Comparison of ENCODE assay signal across 19 cellular contexts in the genomic region with DNA sequence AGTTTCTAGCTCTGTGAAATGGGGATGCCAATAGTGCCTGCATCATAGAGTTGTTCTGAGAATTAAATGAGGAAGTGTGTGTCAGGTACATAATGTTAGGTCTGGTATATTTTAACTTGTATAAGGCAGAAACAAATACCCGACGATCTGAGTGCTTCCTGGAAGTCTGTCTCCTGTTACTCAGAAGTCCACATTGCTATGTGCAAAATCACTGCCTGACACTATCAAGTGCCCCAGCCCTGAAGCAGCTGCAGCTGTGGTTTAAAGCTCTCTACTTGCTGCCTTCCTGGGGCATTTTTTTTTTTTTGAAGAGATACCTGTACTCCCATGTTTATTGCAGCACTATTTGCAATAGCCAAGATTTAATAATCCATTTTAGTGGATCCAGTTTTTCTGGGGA.
A peak's percentile ranks its signal among the peaks of the same experiment; 100 is the strongest.
DNase-seq lines count a peak whose midpoint lies in the region; ATAC-seq and TF ChIP-seq lines count a peak whose summit lies in the region.
"Had no signal": no experiment of that assay in that cellular context is flagged by ENCODE, and none has a peak within 500 bp of the region (broad histone marks: within the 10 kb centered on the region; RNA-seq: fewer than 3 reads in every experiment).

No MANE protein-coding gene starts in this region.

- no peak for TF ChIP-seq RAD21 in IMR-90 (IDR thresholded peaks at IDR 0.05; ENCODE audit: low read length)

- H3K9ac ChIP-seq in IMR-90 (ENCODE audit: low read depth, low read length): no peak overlapping the region

- TF ChIP-seq POLR2A in IMR-90 (IDR thresholded peaks at IDR 0.05; ENCODE audit: low read depth, low read length): no peak

- H2BK5ac ChIP-seq in IMR-90 (ENCODE audit: low read depth, low read length, poor library complexity, severe bottlenecking): no peak overlapping the region

- H2AK5ac ChIP-seq in IMR-90 (ENCODE audit: low read depth, low read length): no peak overlapping the region

- no peak overlapping the region for H3K14ac ChIP-seq in IMR-90 (replicated peaks; ENCODE audit: low read depth, low read length)

- H4K8ac ChIP-seq in IMR-90 (ENCODE audit: low read depth in 2 of 2, low read length in 2 of 2): no peak overlapping the region

- no peaks in the 10 kb centered on the region for H3K79me1 ChIP-seq in IMR-90 (ENCODE audit: low read depth in 1 of 2, low read length in 2 of 2)

- no peaks in the 10 kb centered on the region for H3K9me3 ChIP-seq in IMR-90 (ENCODE audit: control insufficient read depth, insufficient read depth, low read length)

- no peaks in the 10 kb centered on the region for H3K4me1 ChIP-seq in IMR-90 (ENCODE audit: control insufficient read depth, insufficient read depth, low read length)

- no peak overlapping the region for H3K23ac ChIP-seq in IMR-90 (ENCODE audit: low read depth, low read length)

- H3K18ac ChIP-seq in IMR-90 (ENCODE audit: low read depth, low read length): no peak overlapping the region

- no peak overlapping the region for H3K4me2 ChIP-seq in IMR-90 (ENCODE audit: low read depth, low read length)

- no peak overlapping the region for H3K4ac ChIP-seq in IMR-90 (ENCODE audit: low read depth, low read length)

- H2AFZ ChIP-seq in IMR-90 (replicated peaks; ENCODE audit: low read length, poor library complexity): no peak overlapping the region

- no peak overlapping the region for H2AK9ac ChIP-seq in IMR-90 (replicated peaks; ENCODE audit: low read depth, low read length, poor library complexity)

- no peaks in the 10 kb centered on the region for H4K20me1 ChIP-seq in IMR-90 (ENCODE audit: insufficient read depth, low read length)

- CTCF ChIA-PET in activated CD8-positive, alpha-beta memory T cell treated with anti-CD3 and anti-CD28 coated beads, Interleukin-2, amount 10 ng/mL, durations not matched to agents 7 days and 5 days (lab: Charles Lee): no interaction called here
- CTCF ChIA-PET in IMR-90 (lab: Yijun Ruan, JAX): interaction anchor here (1.1 kb wide), 1 partner anchor 16 kb away, joined by 3 read pairs; no protein-coding TSS in a partner anchor

- H3K4me3 Mint-ChIP-seq in activated CD8-positive, alpha-beta memory T cell treated with anti-CD3 and anti-CD28 coated beads, Interleukin-2, amount 10 ng/mL, durations not matched to agents 7 days and 5 days: no peak overlapping the region
- H3K4me3 Mint-ChIP-seq: B cell had no signal

- POLR2A ChIA-PET in IMR-90 (lab: Charles Lee; ENCODE audit: unreplicated experiment): no interaction called here

- BruUV-seq in IMR-90 (replicated peaks; lab: Mats Ljungman, UMichigan): no TSS peak

- WGBS in IMR-90 (ENCODE audit: extremely low coverage in 2 of 2, insufficient read length in 1 of 2), 2 experiments: 30% methylated on average over 2 of the region's 2 CpGs; no CpG with 5 or more reads in 1 of the 2 experiments

- H2BK20ac ChIP-seq in IMR-90 (ENCODE audit: low read depth, low read length): no peak overlapping the region

- TF ChIP-seq CTCF in IMR-90 (conservative IDR thresholded peaks at IDR 0.05; ENCODE audit: low read depth, low read length): no peak
- no peak for TF ChIP-seq CTCF in epithelial cell of esophagus (IDR thresholded peaks at IDR 0.05; ENCODE audit: insufficient read depth, low read depth, low read length, missing control alignments)

- intact Hi-C loops in IMR-90 (cut with micrococcal nuclease): no loop called here

- H2BK120ac ChIP-seq in IMR-90 (ENCODE audit: low read depth, low read length): no peak overlapping the region

- dilution Hi-C loops in IMR-90 (cut with HindIII; ENCODE audit: low sequenced_read_pairs, unreplicated experiment): no loop called here

- H3K9me3 Mint-ChIP-seq in activated CD8-positive, alpha-beta memory T cell treated with anti-CD3 and anti-CD28 coated beads, Interleukin-2, amount 10 ng/mL, durations not matched to agents 7 days and 5 days (ENCODE audit: low read depth): peaks cover 2% of the 10 kb centered on the region
- peaks cover 0 to 23% of the 10 kb centered on the region in 2 donors for H3K9me3 Mint-ChIP-seq in activated naive CD4-positive, alpha-beta T cell treated with anti-CD3 and anti-CD28 coated beads, Interleukin-2, amount 50 U/mL, for 72 hours

- no peak overlapping the region for H4K5ac ChIP-seq in IMR-90 (ENCODE audit: low read depth, low read length)

- H3K9me1 ChIP-seq in IMR-90 (ENCODE audit: insufficient read depth, low read length): no peaks in the 10 kb centered on the region

- no peak overlapping the region for H3K4me3 ChIP-seq in IMR-90 (ENCODE audit: insufficient read depth, low read depth, low read length)
- H3K4me3 ChIP-seq in epithelial cell of esophagus (ENCODE audit: low read length): no peak overlapping the region
- H3K4me3 ChIP-seq: SJSA1 had no signal

- peak; percentile 25 for DNase-seq in activated CD8-positive, alpha-beta memory T cell treated with anti-CD3 and anti-CD28 coated beads, Interleukin-2, amount 10 ng/mL, durations not matched to agents 7 days and 5 days
- DNase-seq in activated CD8-positive, alpha-beta memory T cell treated with anti-CD3 and anti-CD28 coated beads for 24 hours: no peak
- DNase-seq in IMR-90 (peak; percentile 37), epithelial cell of esophagus (ENCODE audit: low read depth) (peak; percentile 63), myocyte (ENCODE audit: low read depth) (peak; percentile 79), AG08395 (ENCODE audit: low spot score) (no peak)
- no peak for DNase-seq in activated naive CD4-positive, alpha-beta T cell treated with anti-CD3 and anti-CD28 coated beads, Interleukin-2, amount 50 U/mL, for 72 hours (ENCODE audit: low spot score in 2 of 2)
- DNase-seq: DMS79 treated with DMSO at 0.1 percent for 48 hours, HCEC 1CT, KG1, MV-4-11, NCI-H187 treated with DMSO at 0.1 percent for 48 hours, NCI-H226, NCI-H524 had no signal

- no peaks in the 10 kb centered on the region for H3K36me3 ChIP-seq in IMR-90 (ENCODE audit: control insufficient read depth, insufficient read depth, low read length)
- H3K36me3 ChIP-seq: SJSA1 had no signal

- no peak overlapping the region for H3K56ac ChIP-seq in IMR-90 (ENCODE audit: extremely low read depth, insufficient read depth, low read length)

- H3K27ac ChIP-seq in IMR-90 (ENCODE audit: insufficient read depth, low read length): no peak overlapping the region
- H3K27ac ChIP-seq: 22Rv1, SJSA1 had no signal

- H3K27me3 Mint-ChIP-seq in activated CD8-positive, alpha-beta memory T cell treated with anti-CD3 and anti-CD28 coated beads, Interleukin-2, amount 10 ng/mL, durations not matched to agents 7 days and 5 days: no peaks in the 10 kb centered on the region

- in situ Hi-C loops in IMR-90 (cut with MboI; ENCODE audit: low sequenced_read_pairs): no loop called here

- H3K27me3 ChIP-seq in IMR-90 (ENCODE audit: control insufficient read depth, insufficient read depth, low read length): peaks cover 2% of the 10 kb centered on the region; the same call in 1 of the 2 replicates
- H3K27me3 ChIP-seq: SJSA1 had no signal

- H3K36me3 Mint-ChIP-seq in activated CD8-positive, alpha-beta memory T cell treated with anti-CD3 and anti-CD28 coated beads, Interleukin-2, amount 10 ng/mL, durations not matched to agents 7 days and 5 days: no peaks in the 10 kb centered on the region
- H3K36me3 Mint-ChIP-seq in activated naive CD4-positive, alpha-beta T cell treated with anti-CD3 and anti-CD28 coated beads, Interleukin-2, amount 50 U/mL, for 72 hours: peaks cover 5 to 9% of the 10 kb centered on the region in 2 donors

- no peaks in the 10 kb centered on the region for H3K4me1 Mint-ChIP-seq in activated CD8-positive, alpha-beta memory T cell treated with anti-CD3 and anti-CD28 coated beads, Interleukin-2, amount 10 ng/mL, durations not matched to agents 7 days and 5 days
- H3K4me1 Mint-ChIP-seq: B cell had no signal

- no peak overlapping the region for H4K91ac ChIP-seq in IMR-90 (ENCODE audit: insufficient read depth, low read depth, low read length)

- no peak overlapping the region for H2BK15ac ChIP-seq in IMR-90 (ENCODE audit: low read depth, low read length)

- no peak for ATAC-seq in activated CD8-positive, alpha-beta memory T cell treated with anti-CD3 and anti-CD28 coated beads, Interleukin-2, amount 10 ng/mL, durations not matched to agents 7 days and 5 days
- ATAC-seq in IMR-90 (ENCODE audit: low read depth) (no peak), HG03521 (IDR thresholded peaks at IDR 0.05; ENCODE audit: unreplicated experiment) (no peak)
- no peak for ATAC-seq in activated naive CD4-positive, alpha-beta T cell treated with anti-CD3 and anti-CD28 coated beads, Interleukin-2, amount 50 U/mL, for 72 hours
- ATAC-seq: Panc1 had no signal

- no peak overlapping the region for H3K27ac Mint-ChIP-seq in activated CD8-positive, alpha-beta memory T cell treated with anti-CD3 and anti-CD28 coated beads, Interleukin-2, amount 10 ng/mL, durations not matched to agents 7 days and 5 days
- H3K27ac Mint-ChIP-seq in activated naive CD4-positive, alpha-beta T cell treated with anti-CD3 and anti-CD28 coated beads, Interleukin-2, amount 50 U/mL, for 72 hours: no peak overlapping the region
- H3K27ac Mint-ChIP-seq: B cell had no signal

TF ChIP-seq in IMR-90, 13 proteins besides CTCF, POLR2A, EP300 and RAD21:
- no peak for TF ChIP-seq RFX5 (IDR thresholded peaks at IDR 0.05; ENCODE audit: low read depth, low read length)
- TF ChIP-seq, protein P1, sequence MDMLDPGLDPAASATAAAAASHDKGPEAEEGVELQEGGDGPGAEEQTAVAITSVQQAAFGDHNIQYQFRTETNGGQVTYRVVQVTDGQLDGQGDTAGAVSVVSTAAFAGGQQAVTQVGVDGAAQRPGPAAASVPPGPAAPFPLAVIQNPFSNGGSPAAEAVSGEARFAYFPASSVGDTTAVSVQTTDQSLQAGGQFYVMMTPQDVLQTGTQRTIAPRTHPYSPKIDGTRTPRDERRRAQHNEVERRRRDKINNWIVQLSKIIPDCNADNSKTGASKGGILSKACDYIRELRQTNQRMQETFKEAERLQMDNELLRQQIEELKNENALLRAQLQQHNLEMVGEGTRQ (IDR thresholded peaks at IDR 0.05; ENCODE audit: low read depth, low read length): no peak

Comparison
In these comparisons a context has a peak if more than half of its experiments do, and no peak if none do; other contexts are left out.
1. DNase-seq: peak in activated CD8-positive, alpha-beta memory T cell treated with anti-CD3 and anti-CD28 coated beads, Interleukin-2, amount 10 ng/mL, durations not matched to agents 7 days and 5 days (single experiment), IMR-90 (single experiment), epithelial cell of esophagus (single experiment) and myocyte (single experiment); none in activated CD8-positive, alpha-beta memory T cell treated with anti-CD3 and anti-CD28 coated beads for 24 hours (single experiment), AG08395 (single experiment) and activated naive CD4-positive, alpha-beta T cell treated with anti-CD3 and anti-CD28 coated beads, Interleukin-2, amount 50 U/mL, for 72 hours (0 of 2).